36 cellular contexts compared by ENCODE assay signal in genomic region chr18:13244135-13244534, GRCh38. TPM values are rescaled to one million over a fixed set of nuclear protein-coding genes. Genes with fewer than 3 reads are reported as not detected.
"Had no signal": no experiment of that assay in that cellular context is flagged by ENCODE, and none has a peak within 500 bp of the region (broad histone marks: within the 10 kb centered on the region; RNA-seq: fewer than 3 reads in every experiment).

No MANE protein-coding gene starts in this region.

- H3K9me3 ChIP-seq: MG63 had no signal

- H3K36me3 ChIP-seq: MG63 had no signal

- H3K27me3 ChIP-seq: MG63 had no signal

- H3K4me3 ChIP-seq: MG63 had no signal

- DNase-seq: Kasumi-1, MG63, MM.1S, MV-4-11, NCI-H1048, NCI-H1092, NCI-H1092 treated with DMSO at 0.1 percent for 48 hours, NCI-H1105, NCI-H1105 treated with DMSO at 0.1 percent for 48 hours, NCI-H1417, NCI-H1417 treated with DMSO at 0.1 percent for 48 hours, NCI-H1436, NCI-H1436 treated with DMSO at 0.1 percent for 48 hours, NCI-H146, NCI-H1694, NCI-H1694 treated with DMSO at 0.1 percent for 48 hours, NCI-H187, NCI-H187 treated with DMSO at 0.1 percent for 48 hours, NCI-H1930, NCI-H2029, NCI-H2029 treated with DMSO at 0.1 percent for 48 hours, NCI-H2081, NCI-H2081 treated with DMSO at 0.1 percent for 48 hours, NCI-H2107, NCI-H2171, NCI-H2171 treated with DMSO at 0.1 percent for 48 hours, NCI-H2227 treated with DMSO at 0.1 percent for 48 hours, NCI-H226, NCI-H345, NCI-H446, NCI-H446 treated with DMSO at 0.1 percent for 48 hours, NCI-H510A, NCI-H510A treated with DMSO at 0.1 percent for 48 hours had no signal

RNA-seq across cellular contexts. Expression of gene LDLRAD4, which starts 25.6 kb away (rescaled TPM):
- total RNA-seq: LHCN-M2, MCF 10A, NCI-H460 had no signal
